In genomic region chr5:56817306-56817986, GRCh38 we compare ENCODE assay signal across 8 cellular contexts. TPM values are rescaled to one million over a fixed set of nuclear protein-coding genes. Genes with fewer than 3 reads are reported as not detected.
A peak's percentile ranks its signal among the peaks of the same experiment; 100 is the strongest.
DNase-seq lines count a peak whose midpoint lies in the region; ATAC-seq, FAIRE-seq and TF ChIP-seq lines count a peak whose summit lies in the region.

No MANE protein-coding gene starts in this region.

- in situ Hi-C loops in GM12878 (cut with MboI): no loop called here

- no peak for TF ChIP-seq RAD21 in GM12878 (IDR thresholded peaks at IDR 0.05; ENCODE audit: insufficient read depth, low read depth, low read length)

- H3K9me3 ChIP-seq in right atrium auricular region (no peaks in the 10 kb centered on the region), GM12878 (replicated peaks; ENCODE audit: control insufficient read depth, insufficient read depth, low read length) (no peaks in the 10 kb centered on the region), mesodermal cell (ENCODE audit: control insufficient read depth, low read length) (no peaks in the 10 kb centered on the region)

- peaks cover 48% of the 10 kb centered on the region for H3K79me2 ChIP-seq in GM12878 (ENCODE audit: control insufficient read depth, insufficient read depth, low read length)

- H2AFZ ChIP-seq in GM12878 (ENCODE audit: control insufficient read depth, low read depth, low read length): peak overlapping the region; percentile 89

- DNase-seq in right atrium auricular region (ENCODE audit: low spot score) (no peak), left cardiac atrium (no peak), GM12878 (ENCODE audit: low read depth, low spot score) (no peak), SW480 (ENCODE audit: low spot score) (no peak), SHP77 (lab: John Stamatoyannopoulos, UW) (no peak)
- DNase-seq in activated CD8-positive, alpha-beta memory T cell treated with anti-CD3 and anti-CD28 coated beads, Interleukin-2, amount 50 U/mL, for 4 hours: no peak

- no peak for TF ChIP-seq POLR2A in GM12878 (IDR thresholded peaks at IDR 0.05; ENCODE audit: low read depth, low read length)

- TF ChIP-seq EP300 in GM12878 (IDR thresholded peaks at IDR 0.05; ENCODE audit: borderline replicate concordance in 1 of 2, control insufficient read depth in 1 of 2, low read depth in 2 of 2, low read length in 2 of 2): no peak

- H3K36me3 ChIP-seq in right atrium auricular region: no peaks in the 10 kb centered on the region
- no peaks in the 10 kb centered on the region for H3K36me3 ChIP-seq in GM12878 (ENCODE audit: control insufficient read depth in 2 of 2, insufficient read depth in 2 of 2, low read length in 1 of 2)
- H3K36me3 ChIP-seq in mesodermal cell (ENCODE audit: control insufficient read depth, insufficient read depth, low read length): peaks cover 19% of the 10 kb centered on the region

- no peak for ATAC-seq in left cardiac atrium
- ATAC-seq in GM12878: no peak
- ATAC-seq in GM21515 (IDR thresholded peaks at IDR 0.05; ENCODE audit: unreplicated experiment): no peak

- peak overlapping the region; percentile 77 for H3K9ac ChIP-seq in GM12878 (ENCODE audit: control insufficient read depth, insufficient read depth, low read length)

- peak overlapping the region; percentile 89 for H3K4me2 ChIP-seq in GM12878 (ENCODE audit: control insufficient read depth, insufficient read depth)

- H3K27ac ChIP-seq in right atrium auricular region (peak overlapping the region; percentile 86 to 87), GM12878 (ENCODE audit: control insufficient read depth, insufficient read depth) (peak overlapping the region; percentile 78), mesodermal cell (ENCODE audit: low read depth, low read length, severe bottlenecking) (peak overlapping the region; percentile 66)

- no peaks in the 10 kb centered on the region for H3K27me3 ChIP-seq in right atrium auricular region
- H3K27me3 ChIP-seq in GM12878 (replicated peaks in 1 of 2; ENCODE audit: control insufficient read depth in 2 of 2, insufficient read depth in 2 of 2, low read length in 1 of 2): no peaks in the 10 kb centered on the region

- SMC1A ChIA-PET in GM12878 (lab: Charles Lee; ENCODE audit: uncharacterized antibody, unreplicated experiment): interaction anchor here (1.2 to 4.4 kb wide), 4 partner anchors 12 to 488 kb away, joined by 3 to 64 read pairs (median 12); no protein-coding TSS in a partner anchor

- H3K4me3 ChIP-seq in right atrium auricular region (peak overlapping the region; percentile 76 to 87), GM12878 (peak overlapping the region; percentile 97), mesodermal cell (ENCODE audit: extremely low read depth, insufficient read depth, low read length, poor library complexity, severe bottlenecking) (peak overlapping the region; percentile 98)

- intact Hi-C loops in left cardiac atrium (cut with DNase I): loop anchor here in 1 of 2 donors (10.0 kb wide), 2 partner anchors 233 to 353 kb away; no protein-coding TSS in a partner anchor
- intact Hi-C loops in GM12878 (cut with micrococcal nuclease; ENCODE audit: unreplicated experiment): loop anchor here (2.0 to 5.0 kb wide), 5 partner anchors 125 to 545 kb away; no protein-coding TSS in a partner anchor

- under 1% methylated on average over 8 of the region's 8 CpGs for WGBS in GM12878 (ENCODE audit: insufficient coverage, insufficient replicate concordance, low lambda C conversion rate, missing lambda C conversion rate)
- 0% methylated on average over 2 of the region's 8 CpGs for WGBS in mesodermal cell (ENCODE audit: insufficient coverage in 2 of 2), 2 experiments

- no peaks in the 10 kb centered on the region for H4K20me1 ChIP-seq in GM12878 (ENCODE audit: control insufficient read depth, insufficient read depth)

- RAD21 ChIA-PET in GM12878 (lab: Charles Lee; ENCODE audit: unreplicated experiment): interaction anchor here (0.8 to 2.3 kb wide), 4 partner anchors 10 to 547 kb away, joined by 3 to 10 read pairs (median 4); no protein-coding TSS in a partner anchor

- TSS peak; percentile 52 for BruUV-seq in GM12878 (replicated peaks; lab: Mats Ljungman, UMichigan)

- CTCF ChIA-PET in GM12878 (lab: Yijun Ruan, JAX): interaction anchor here (0.8 to 2.5 kb wide), 2 partner anchors 57 to 83 kb away, joined by 3 to 4 read pairs; no protein-coding TSS in a partner anchor

- H3K4me1 ChIP-seq in right atrium auricular region: peaks cover 0 to 38% of the 10 kb centered on the region in 2 donors
- H3K4me1 ChIP-seq in GM12878 (ENCODE audit: control insufficient read depth, insufficient read depth, low read length): peaks cover 23% of the 10 kb centered on the region
- peaks cover 6% of the 10 kb centered on the region for H3K4me1 ChIP-seq in mesodermal cell (ENCODE audit: control insufficient read depth, insufficient read depth, low read length, poor library complexity, severe bottlenecking)

- TF ChIP-seq CTCF in right atrium auricular region (IDR thresholded peaks at IDR 0.05): no peak
- no peak for TF ChIP-seq CTCF in GM12878 (IDR thresholded peaks at IDR 0.05 in 2 of 3, conservative IDR thresholded peaks at IDR 0.05 in 1 of 3; ENCODE audit: control insufficient read depth in 2 of 3, extremely low read depth in 1 of 3, insufficient read depth in 1 of 3, low read depth in 3 of 3, low read length in 3 of 3)

- FAIRE-seq in GM12878 (lab: Jason Lieb, UNC): no peak

- POLR2A ChIA-PET in GM12878 (lab: Charles Lee): interaction anchor here (1.0 kb wide), 1 partner anchor 21 kb away, joined by 3 read pairs; no protein-coding TSS in a partner anchor

TF ChIP-seq in GM12878, 131 proteins besides CTCF, POLR2A, EP300 and RAD21 (continues in another document):
- no peak for TF ChIP-seq MEF2A (IDR thresholded peaks at IDR 0.05; ENCODE audit: insufficient read depth, low read depth, low read length)
- TF ChIP-seq SUZ12 (IDR thresholded peaks at IDR 0.05; ENCODE audit: unreplicated experiment): no peak
- TF ChIP-seq BCL11A (IDR thresholded peaks at IDR 0.05; ENCODE audit: low read depth, low read length): no peak
- TF ChIP-seq BRCA1 (IDR thresholded peaks at IDR 0.05; ENCODE audit: low read depth, low read length): no peak
- no peak for TF ChIP-seq HDAC6 (IDR thresholded peaks at IDR 0.05; ENCODE audit: unreplicated experiment)
- no peak for TF ChIP-seq TCF7 (IDR thresholded peaks at IDR 0.05; ENCODE audit: borderline replicate concordance)
- no peak for TF ChIP-seq TBL1XR1 (IDR thresholded peaks at IDR 0.05; ENCODE audit: low read depth, low read length)
- no peak for TF ChIP-seq MYB (IDR thresholded peaks at IDR 0.05; ENCODE audit: borderline replicate concordance, low read depth, low read length)
- no peak for TF ChIP-seq HSF1 (IDR thresholded peaks at IDR 0.05; ENCODE audit: low read depth, low read length)
- TF ChIP-seq JUNB (IDR thresholded peaks at IDR 0.05): no peak
- TF ChIP-seq NFYA (IDR thresholded peaks at IDR 0.05; ENCODE audit: borderline replicate concordance, low read depth, low read length): no peak

RNA-seq across cellular contexts. Expression of gene MAP3K1, which starts 2.1 kb away (rescaled TPM):
- 1 to 10 TPM; 5.9 to 8.9 TPM for total RNA-seq in right atrium auricular region
- total RNA-seq in left cardiac atrium: 1 to 10 TPM; 8.4 to 8.5 TPM
- total RNA-seq in GM12878 (2013; cell fraction: nucleolus; rRNA removed): 33.9 and 34.8 TPM in 2 replicates
- total RNA-seq in GM12878 (2014; rRNA removed): 17.7 and 20.7 TPM in 2 replicates
- 19.0 and 19.7 TPM in 2 replicates for total RNA-seq in GM12878 (2014; rRNA removed; fragmentation: Illumina TruSeq; extraction: Trizol)
- total RNA-seq in GM12878 (2021): 17.0 and 17.1 TPM in 2 replicates
- polyA plus RNA-seq in GM12878 (2011; ENCODE audit: low read depth): 2.0 TPM
- polyA plus RNA-seq in GM12878 (2011; rRNA removed): 24.6 and 30.8 TPM in 2 replicates
- polyA plus RNA-seq in GM12878 (2011; cell fraction: cytosol; rRNA removed): 9.9 and 11.9 TPM in 2 replicates
- polyA plus RNA-seq in GM12878 (2011; cell fraction: nucleus; rRNA removed): 16.4 and 19.2 TPM in 2 replicates
- 3.7 and 4.8 TPM in 2 replicates for polyA plus RNA-seq in GM12878 (2012)
- polyA plus RNA-seq in GM12878 (2014; fragmentation: Illumina TruSeq; extraction: Trizol): 13.0 and 15.1 TPM in 2 replicates
- polyA plus RNA-seq in GM12878 (2014; fragmentation: Nextera tagmentation; extraction: Ambion mirVana): 10 to 100 TPM in 1 of 2 experiments, 1 to 10 TPM in 1; 7.5 to 12.1 TPM
- polyA plus RNA-seq in GM12878 (2014; rRNA removed): 7.9 and 8.2 TPM in 2 replicates
- 10 to 100 TPM in 1 of 2 experiments, 1 to 10 TPM in 1; 8.6 to 10.2 TPM for polyA plus RNA-seq in GM12878 (2016; fragmentation: Nextera tagmentation; extraction: Ambion mirVana)
- 42.3 and 54.1 TPM in 2 replicates for polyA minus RNA-seq in GM12878 (2011; rRNA and poly(A)+ RNA removed)
- polyA minus RNA-seq in GM12878 (2011; cell fraction: cytosol; rRNA and poly(A)+ RNA removed): 16.8 and 17.9 TPM in 2 replicates
- polyA minus RNA-seq in GM12878 (2011; cell fraction: nucleus; rRNA and poly(A)+ RNA removed): 17.5 and 20.8 TPM in 2 replicates
- polyA plus RNA-seq in mesodermal cell (2013, experiment 1 of 2): 51.2 TPM
- 50.0 TPM for polyA plus RNA-seq in mesodermal cell (2013, experiment 2 of 2)
